ENCODE assay signal across 8 cellular contexts in genomic region chr4:153151535-153152452, GRCh38. TPM values are rescaled to one million over a fixed set of nuclear protein-coding genes. Genes with fewer than 3 reads are reported as not detected.
DNase-seq lines count a peak whose midpoint lies in the region; ATAC-seq and TF ChIP-seq lines count a peak whose summit lies in the region.

No MANE protein-coding gene starts in this region.

- ATAC-seq in GM19468 (IDR thresholded peaks at IDR 0.05; ENCODE audit: extremely low read depth, unreplicated experiment): peak; percentile 23
- ATAC-seq in HG03097 (IDR thresholded peaks at IDR 0.05; ENCODE audit: low FRiP score, unreplicated experiment): no peak

- no peak overlapping the region for H2BK12ac ChIP-seq in trophoblast cell (ENCODE audit: low read length)

- peaks cover 3% of the 10 kb centered on the region for H3K79me1 ChIP-seq in trophoblast cell (ENCODE audit: low read length)

- no peak for TF ChIP-seq CTCF in lower leg skin (IDR thresholded peaks at IDR 0.05)

- no peak overlapping the region for H3K23ac ChIP-seq in trophoblast cell (ENCODE audit: low read length)

- in situ Hi-C loops in ACHN (cut with HindIII; ENCODE audit: low pct_ligation_motif_present, low pct_unique_long_range_greater_than_20kb, low sequenced_read_pairs): no loop called here

- no peak overlapping the region for H2AK5ac ChIP-seq in trophoblast cell (ENCODE audit: low read length)

- H3K27ac Mint-ChIP-seq in activated CD4-positive, alpha-beta T cell treated with anti-CD3 and anti-CD28 coated beads, Interleukin-2, amount 10 ng/mL, durations not matched to agents 24 days and 14 days: no peak overlapping the region

- H3K4me1 ChIP-seq in trophoblast cell (ENCODE audit: control insufficient read depth in 1 of 2, insufficient read depth in 2 of 2, low read length in 2 of 2): peaks cover 8 to 12% of the 10 kb centered on the region in 2 experiments

- peaks cover 2% of the 10 kb centered on the region for H3K9me3 ChIP-seq in trophoblast cell (ENCODE audit: insufficient read depth, low read depth, low read length)

- intact Hi-C loops in activated CD4-positive, alpha-beta T cell treated with anti-CD3 and anti-CD28 coated beads, Interleukin-2, amount 10 ng/mL, durations not matched to agents 24 days and 14 days (cut with micrococcal nuclease): loop anchor here (2.0 to 10.0 kb wide), 5 partner anchors 97 to 583 kb away; partner anchors contain the start of gene MND1
- intact Hi-C loops in lower leg skin (cut with DNase I; ENCODE audit: low total_unique reads): no loop called here

- no peak overlapping the region for H3K14ac ChIP-seq in trophoblast cell (ENCODE audit: low read length)

- peaks cover 42% of the 10 kb centered on the region for H3K4me1 Mint-ChIP-seq in activated CD4-positive, alpha-beta T cell treated with anti-CD3 and anti-CD28 coated beads, Interleukin-2, amount 10 ng/mL, durations not matched to agents 24 days and 14 days

- no peak overlapping the region for H2BK120ac ChIP-seq in trophoblast cell (ENCODE audit: insufficient read depth, low read length, poor library complexity)

- no peak overlapping the region for H3K4ac ChIP-seq in trophoblast cell (ENCODE audit: low read depth, low read length)

- peaks cover 43% of the 10 kb centered on the region for H3K27me3 Mint-ChIP-seq in activated CD4-positive, alpha-beta T cell treated with anti-CD3 and anti-CD28 coated beads, Interleukin-2, amount 10 ng/mL, durations not matched to agents 24 days and 14 days

- whole genome bisulfite sequencing in trophoblast cell (ENCODE audit: extremely low coverage, insufficient coverage, insufficient read length): no CpG with 5 or more reads among the region's 31 CpGs
- 26 to 27% methylated on average over 31 of the region's 31 CpGs for WGBS in lower leg skin, 2 donors

- H2BK5ac ChIP-seq in trophoblast cell (ENCODE audit: low read depth, low read length, poor library complexity): no peak overlapping the region

- peak overlapping the region; percentile 83 for H3K4me2 ChIP-seq in trophoblast cell (ENCODE audit: low read length)

- no peak overlapping the region for H3K9ac ChIP-seq in trophoblast cell (ENCODE audit: low read length)

- no peaks in the 10 kb centered on the region for H3K36me3 ChIP-seq in trophoblast cell (ENCODE audit: control insufficient read depth in 1 of 2, insufficient read depth in 2 of 2, low read length in 2 of 2)

- no peaks in the 10 kb centered on the region for H3K27me3 ChIP-seq in trophoblast cell (ENCODE audit: insufficient read depth, low read length)

- H3K4me3 ChIP-seq in trophoblast cell (ENCODE audit: low read depth, low read length): no peak overlapping the region
- no peak overlapping the region for H3K4me3 ChIP-seq in lower leg skin (ENCODE audit: low read depth, poor library complexity, severe bottlenecking)

- no peak overlapping the region for H2AFZ ChIP-seq in trophoblast cell (ENCODE audit: insufficient read depth, low read length, poor library complexity)

- no peaks in the 10 kb centered on the region for H3K79me2 ChIP-seq in trophoblast cell (ENCODE audit: control insufficient read depth, insufficient read depth, low read length, poor library complexity)

- no peak for TF ChIP-seq POLR2A in lower leg skin (IDR thresholded peaks at IDR 0.05)

- H4K8ac ChIP-seq in trophoblast cell (ENCODE audit: low read depth, low read length): no peak overlapping the region

- H3K27ac ChIP-seq in trophoblast cell (ENCODE audit: low read depth, low read length): no peak overlapping the region

- no peaks in the 10 kb centered on the region for H3K36me3 Mint-ChIP-seq in activated CD4-positive, alpha-beta T cell treated with anti-CD3 and anti-CD28 coated beads, Interleukin-2, amount 10 ng/mL, durations not matched to agents 24 days and 14 days (ENCODE audit: low read depth)

- H3K18ac ChIP-seq in trophoblast cell (ENCODE audit: low read length): no peak overlapping the region

- no peaks in the 10 kb centered on the region for H3K9me3 Mint-ChIP-seq in activated CD4-positive, alpha-beta T cell treated with anti-CD3 and anti-CD28 coated beads, Interleukin-2, amount 10 ng/mL, durations not matched to agents 24 days and 14 days

- H4K12ac ChIP-seq in trophoblast cell (ENCODE audit: low read depth, low read length): no peak overlapping the region

- H4K91ac ChIP-seq in trophoblast cell (ENCODE audit: low read depth, low read length): no peak overlapping the region

- peak; percentile 65 for DNase-seq in ACHN
- peak; percentile 75 to 81 for DNase-seq in NCI-H2081 (lab: John Stamatoyannopoulos, UW)
- peak; percentile 71 for DNase-seq in activated CD4-positive, alpha-beta T cell treated with anti-CD3 and anti-CD28 coated beads, Interleukin-2, amount 10 ng/mL, durations not matched to agents 24 days and 14 days
- peak; percentile 51 for DNase-seq in germinal center (ENCODE audit: low spot score)
- peak; percentile 13 to 66 for DNase-seq in trophoblast cell
- DNase-seq in lower leg skin (ENCODE audit: low spot score in 2 of 2): no peak

- H3K4me3 Mint-ChIP-seq in activated CD4-positive, alpha-beta T cell treated with anti-CD3 and anti-CD28 coated beads, Interleukin-2, amount 10 ng/mL, durations not matched to agents 24 days and 14 days: no peak overlapping the region

RNA-seq across cellular contexts. Expression of gene TRIM2, which starts 52.4 kb away (rescaled TPM):
- total RNA-seq in activated CD4-positive, alpha-beta T cell treated with anti-CD3 and anti-CD28 coated beads, Interleukin-2, amount 10 ng/mL, durations not matched to agents 24 days and 14 days: 0.21 TPM in 1 of 2 replicates, not detected in the other
- 3.4 and 4.1 TPM in 2 replicates for polyA plus RNA-seq in trophoblast cell (2013)
- total RNA-seq in lower leg skin: 10 to 100 TPM; 10.9 to 45.4 (median 29.2) TPM

Comparison
In these comparisons a context has a peak if more than half of its experiments do, and no peak if none do; other contexts are left out.
1. DNase-seq: peak in ACHN (single experiment), NCI-H2081 (2 of 2), activated CD4-positive, alpha-beta T cell treated with anti-CD3 and anti-CD28 coated beads, Interleukin-2, amount 10 ng/mL, durations not matched to agents 24 days and 14 days (single experiment), germinal center (single experiment) and trophoblast cell (2 of 2); none in lower leg skin (0 of 2).